35 cellular contexts compared by ENCODE assay signal in genomic region chr20:17720755-17721154, GRCh38. TPM values are rescaled to one million over a fixed set of nuclear protein-coding genes. Genes with fewer than 3 reads are reported as not detected.
"Had no signal": no experiment of that assay in that cellular context is flagged by ENCODE, and none has a peak within 500 bp of the region (broad histone marks: within the 10 kb centered on the region; RNA-seq: fewer than 3 reads in every experiment).

No MANE protein-coding gene starts in this region.

- DNase-seq: activated CD4-positive, alpha-beta T cell treated with anti-CD3 and anti-CD28 coated beads for 1 hour; activated CD4-positive, alpha-beta T cell treated with anti-CD3 and anti-CD28 coated beads, Interleukin-2, amount 10 ng/mL, durations not matched to agents 24 days and 14 days; activated CD4-positive, alpha-beta T cell treated with anti-CD3 and anti-CD28 coated beads, Interleukin-2, amount 50 U/mL, for 4 hours; activated CD4-positive, CD25-positive, alpha-beta regulatory T cell; activated CD8-positive, alpha-beta T cell treated with anti-CD3 and anti-CD28 coated beads for 36 hours; activated gamma-delta T cell; activated naive CD4-positive, alpha-beta T cell treated with Interleukin-2 at 50 U/mL for 16 hours; activated naive CD8-positive, alpha-beta T cell treated with anti-CD3 and anti-CD28 coated beads, Interleukin-2, amount 10 ng/mL, durations not matched to agents 7 days and 5 days; activated T-cell treated with anti-CD3 and anti-CD28 coated beads, Interleukin-2, amount 50 U/mL, for 24 hours; body of pancreas; NCI-H1092 treated with DMSO at 0.1 percent for 48 hours; NCI-H1417; NCI-H146; NCI-H187; NCI-H2081; NCI-H510A; NCI-H526; NCI-H748 treated with DMSO at 0.1 percent for 48 hours; NK-92 treated with Interleukin-12 subunit alpha and Interleukin-12 subunit beta, amount 100 ng/mL, for 24 hours; PC-3; SHP77; SJCRH30; T1000; WERI-Rb-1 had no signal

- H3K9me3 ChIP-seq: body of pancreas, breast epithelium, SJCRH30 had no signal

- H3K4me1 ChIP-seq: breast epithelium, SJCRH30 had no signal

- H3K36me3 ChIP-seq: breast epithelium, SJCRH30, WERI-Rb-1 had no signal

- FAIRE-seq: astrocyte, RCC 7860 had no signal

- H3K27me3 ChIP-seq: body of pancreas, breast epithelium had no signal

- H3K27ac ChIP-seq: breast epithelium, SJCRH30, SK-N-MC, WERI-Rb-1 had no signal

- H3K36me3 Mint-ChIP-seq: activated naive CD4-positive, alpha-beta T cell treated with anti-CD3 and anti-CD28 coated beads, Interleukin-2, amount 50 U/mL, for 24 hours; activated naive CD8-positive, alpha-beta T cell treated with anti-CD3 and anti-CD28 coated beads, Interleukin-2, amount 10 ng/mL, durations not matched to agents 7 days and 5 days had no signal

- H3K4me3 Mint-ChIP-seq: activated CD4-positive, alpha-beta T cell treated with anti-CD3 and anti-CD28 coated beads, Interleukin-2, amount 10 ng/mL, durations not matched to agents 24 days and 14 days; activated CD8-positive, alpha-beta T cell treated with anti-CD3 and anti-CD28 coated beads for 36 hours; activated naive CD4-positive, alpha-beta T cell treated with anti-CD3 and anti-CD28 coated beads, Interleukin-2, amount 50 U/mL, for 24 hours; activated naive CD8-positive, alpha-beta T cell treated with anti-CD3 and anti-CD28 coated beads, Interleukin-2, amount 10 ng/mL, durations not matched to agents 7 days and 5 days; activated T-cell treated with anti-CD3 and anti-CD28 coated beads, Interleukin-2, amount 50 U/mL, for 24 hours had no signal

- ATAC-seq: activated CD8-positive, alpha-beta T cell treated with anti-CD3 and anti-CD28 coated beads for 36 hours; PC-3 had no signal

- H3K4me3 ChIP-seq: body of pancreas, breast epithelium, SJCRH30, SK-N-MC had no signal

- H3K9me3 Mint-ChIP-seq: activated CD4-positive, alpha-beta T cell treated with anti-CD3 and anti-CD28 coated beads, Interleukin-2, amount 10 ng/mL, durations not matched to agents 24 days and 14 days; activated CD8-positive, alpha-beta T cell treated with anti-CD3 and anti-CD28 coated beads for 36 hours; activated naive CD4-positive, alpha-beta T cell treated with anti-CD3 and anti-CD28 coated beads, Interleukin-2, amount 50 U/mL, for 24 hours; activated naive CD8-positive, alpha-beta T cell treated with anti-CD3 and anti-CD28 coated beads, Interleukin-2, amount 10 ng/mL, durations not matched to agents 7 days and 5 days; activated T-cell treated with anti-CD3 and anti-CD28 coated beads, Interleukin-2, amount 50 U/mL, for 24 hours; activated T-helper 2 cell treated with anti-CD3 and anti-CD28 coated beads, Interferon-gamma antibody, Interleukin-2, Interleukin-4, amounts not matched to agents 10 μg/mL and 5 μg/mL and 100 μg/mL, durations not matched to agents 14 hours and 24 hours and 36 hours had no signal

- H3K27ac Mint-ChIP-seq: activated CD4-positive, alpha-beta T cell treated with anti-CD3 and anti-CD28 coated beads, Interleukin-2, amount 10 ng/mL, durations not matched to agents 24 days and 14 days; activated CD8-positive, alpha-beta T cell treated with anti-CD3 and anti-CD28 coated beads for 36 hours; activated naive CD4-positive, alpha-beta T cell treated with anti-CD3 and anti-CD28 coated beads, Interleukin-2, amount 50 U/mL, for 24 hours; activated naive CD8-positive, alpha-beta T cell treated with anti-CD3 and anti-CD28 coated beads, Interleukin-2, amount 10 ng/mL, durations not matched to agents 7 days and 5 days; activated T-cell treated with anti-CD3 and anti-CD28 coated beads, Interleukin-2, amount 50 U/mL, for 24 hours; activated T-helper 2 cell treated with anti-CD3 and anti-CD28 coated beads, Interferon-gamma antibody, Interleukin-2, Interleukin-4, amounts not matched to agents 10 μg/mL and 5 μg/mL and 100 μg/mL, durations not matched to agents 14 hours and 24 hours and 36 hours had no signal

- H3K4me1 Mint-ChIP-seq: activated CD4-positive, alpha-beta T cell treated with anti-CD3 and anti-CD28 coated beads, Interleukin-2, amount 10 ng/mL, durations not matched to agents 24 days and 14 days; activated naive CD4-positive, alpha-beta T cell treated with anti-CD3 and anti-CD28 coated beads, Interleukin-2, amount 50 U/mL, for 24 hours; activated naive CD8-positive, alpha-beta T cell treated with anti-CD3 and anti-CD28 coated beads, Interleukin-2, amount 10 ng/mL, durations not matched to agents 7 days and 5 days had no signal

RNA-seq across cellular contexts. Expression of gene BANF2, which starts 21.0 kb away (rescaled TPM):
- total RNA-seq: activated CD4-positive, alpha-beta T cell treated with anti-CD3 and anti-CD28 coated beads, Interleukin-2, amount 10 ng/mL, durations not matched to agents 24 days and 14 days; activated CD8-positive, alpha-beta memory T cell treated with anti-CD3 and anti-CD28 coated beads for 36 hours; activated CD8-positive, alpha-beta T cell treated with anti-CD3 and anti-CD28 coated beads for 36 hours; activated naive CD8-positive, alpha-beta T cell treated with anti-CD3 and anti-CD28 coated beads, Interleukin-2, amount 10 ng/mL, durations not matched to agents 7 days and 5 days; activated T-helper 2 cell treated with anti-CD3 and anti-CD28 coated beads, Interferon-gamma antibody, Interleukin-2, Interleukin-4, amounts not matched to agents 10 μg/mL and 5 μg/mL and 100 μg/mL, durations not matched to agents 14 hours and 24 hours and 36 hours; astrocyte; breast epithelium; cardiac septum; LHCN-M2; PC-3; SJCRH30; T-helper 1 cell treated with Interleukin-12 subunit alpha and Interleukin-12 subunit beta and Interleukin-4 antibody, amounts not matched to agents 30 ng/mL and 1 ng/mL, for 36 hours; T-helper 2 cell treated with Interferon-gamma antibody and Interleukin-4, amounts not matched to agents 100 ng/mL and 5 ng/mL, for 36 hours had no signal
